ENCODE assay signal across 22 cellular contexts in genomic region chr3:170524072-170524471, GRCh38.
A peak's percentile ranks its signal among the peaks of the same experiment; 100 is the strongest.
DNase-seq lines count a peak whose midpoint lies in the region; FAIRE-seq lines count a peak whose summit lies in the region.
"Had no signal": no experiment of that assay in that cellular context is flagged by ENCODE, and none has a peak within 500 bp of the region (broad histone marks: within the 10 kb centered on the region; RNA-seq: fewer than 3 reads in every experiment).

No MANE protein-coding gene starts in this region.

- peak; percentile 46 for FAIRE-seq in HTR-8/SVneo (lab: Jason Lieb, UNC)
- FAIRE-seq: D721Med, endometrium had no signal

- H3K9me3 Mint-ChIP-seq in activated CD4-positive, alpha-beta T cell treated with anti-CD3 and anti-CD28 coated beads, Interleukin-2, amount 10 ng/mL, durations not matched to agents 24 days and 14 days = no peaks in the 10 kb centered on the region
- H3K9me3 Mint-ChIP-seq: activated naive CD4-positive, alpha-beta T cell treated with anti-CD3 and anti-CD28 coated beads, Interleukin-2, amount 10 ng/mL, durations not matched to agents 7 days and 5 days; activated T-cell treated with anti-CD3 and anti-CD28 coated beads, Interleukin-2, amount 50 U/mL, for 24 hours; neural crest cell; stimulated activated naive CD8-positive, alpha-beta T cell treated with anti-CD3 and anti-CD28 coated beads, Interleukin-15, Interleukin-2, amounts not matched to agents 100 ng/mL and 50 ng/mL, for 24 hours had no signal

- no peak overlapping the region for H3K27ac Mint-ChIP-seq in activated CD4-positive, alpha-beta T cell treated with anti-CD3 and anti-CD28 coated beads, Interleukin-2, amount 10 ng/mL, durations not matched to agents 24 days and 14 days
- H3K27ac Mint-ChIP-seq: activated B cell treated with CpG ODN at 0.5 μM for 24 hours; activated CD8-positive, alpha-beta T cell treated with anti-CD3 and anti-CD28 coated beads, Interleukin-2, amount 10 ng/mL, durations not matched to agents 7 days and 5 days; activated naive CD4-positive, alpha-beta T cell treated with anti-CD3 and anti-CD28 coated beads, Interleukin-2, amount 10 ng/mL, durations not matched to agents 7 days and 5 days; activated T-cell treated with anti-CD3 and anti-CD28 coated beads, Interleukin-2, amount 50 U/mL, for 24 hours; stimulated activated naive CD8-positive, alpha-beta T cell treated with anti-CD3 and anti-CD28 coated beads, Interleukin-15, Interleukin-2, amounts not matched to agents 100 ng/mL and 50 ng/mL, for 24 hours had no signal

- intact Hi-C loops in activated CD4-positive, alpha-beta T cell treated with anti-CD3 and anti-CD28 coated beads, Interleukin-2, amount 10 ng/mL, durations not matched to agents 24 days and 14 days (cut with micrococcal nuclease) = no loop called here

- peak; percentile 57 for DNase-seq in DMS53 (lab: John Stamatoyannopoulos, UW)
- no peak for DNase-seq in DMS53 treated with DMSO at 0.1 percent for 48 hours (lab: John Stamatoyannopoulos, UW; ENCODE audit: unreplicated experiment)
- no peak for DNase-seq in HTR-8/SVneo (ENCODE audit: insufficient read length, low spot score)
- peak; percentile 94 to 96 for DNase-seq in NCI-H446 (lab: John Stamatoyannopoulos, UW)
- peak; percentile 46 for DNase-seq in fibroblast of the conjunctiva (ENCODE audit: low read depth)
- no peak for DNase-seq in stimulated activated CD4-positive, alpha-beta T cell treated with anti-CD3 and anti-CD28 coated beads, Interleukin-4, amount 100 ng/mL, for 1 hour
- DNase-seq in activated CD4-positive, alpha-beta T cell treated with anti-CD3 and anti-CD28 coated beads, Interleukin-2, amount 10 ng/mL, durations not matched to agents 24 days and 14 days = no peak
- DNase-seq in NOMO-1 treated with DMSO at 0.1 percent for 48 hours (lab: John Stamatoyannopoulos, UW; ENCODE audit: unreplicated experiment) = no peak
- DNase-seq: 8988T; activated B cell treated with CpG ODN at 0.5 μM for 24 hours; activated CD8-positive, alpha-beta T cell treated with anti-CD3 and anti-CD28 coated beads, Interleukin-2, amount 10 ng/mL, durations not matched to agents 7 days and 5 days; activated naive CD4-positive, alpha-beta T cell treated with anti-CD3 and anti-CD28 coated beads, Interleukin-2, amount 10 ng/mL, durations not matched to agents 7 days and 5 days; activated T-cell treated with anti-CD3 and anti-CD28 coated beads, Interleukin-2, amount 50 U/mL, for 24 hours; colonic mucosa; gastrocnemius medialis; HCEC 1CT; left cardiac atrium; transverse colon had no signal

- H3K36me3 Mint-ChIP-seq in activated CD4-positive, alpha-beta T cell treated with anti-CD3 and anti-CD28 coated beads, Interleukin-2, amount 10 ng/mL, durations not matched to agents 24 days and 14 days (ENCODE audit: low read depth) = no peaks in the 10 kb centered on the region
- H3K36me3 Mint-ChIP-seq: activated naive CD4-positive, alpha-beta T cell treated with anti-CD3 and anti-CD28 coated beads, Interleukin-2, amount 10 ng/mL, durations not matched to agents 7 days and 5 days had no signal

- H3K4me1 Mint-ChIP-seq in activated CD4-positive, alpha-beta T cell treated with anti-CD3 and anti-CD28 coated beads, Interleukin-2, amount 10 ng/mL, durations not matched to agents 24 days and 14 days = peaks cover 5% of the 10 kb centered on the region
- H3K4me1 Mint-ChIP-seq: activated B cell treated with CpG ODN at 0.5 μM for 24 hours; activated naive CD4-positive, alpha-beta T cell treated with anti-CD3 and anti-CD28 coated beads, Interleukin-2, amount 10 ng/mL, durations not matched to agents 7 days and 5 days; neural crest cell had no signal

- no peak overlapping the region for H3K4me3 Mint-ChIP-seq in activated CD4-positive, alpha-beta T cell treated with anti-CD3 and anti-CD28 coated beads, Interleukin-2, amount 10 ng/mL, durations not matched to agents 24 days and 14 days
- H3K4me3 Mint-ChIP-seq: activated B cell treated with CpG ODN at 0.5 μM for 24 hours; activated CD8-positive, alpha-beta T cell treated with anti-CD3 and anti-CD28 coated beads, Interleukin-2, amount 10 ng/mL, durations not matched to agents 7 days and 5 days; activated naive CD4-positive, alpha-beta T cell treated with anti-CD3 and anti-CD28 coated beads, Interleukin-2, amount 10 ng/mL, durations not matched to agents 7 days and 5 days; activated T-cell treated with anti-CD3 and anti-CD28 coated beads, Interleukin-2, amount 50 U/mL, for 24 hours; neural crest cell; stimulated activated naive CD8-positive, alpha-beta T cell treated with anti-CD3 and anti-CD28 coated beads, Interleukin-15, Interleukin-2, amounts not matched to agents 100 ng/mL and 50 ng/mL, for 24 hours had no signal

- peaks cover 5% of the 10 kb centered on the region for H3K27me3 Mint-ChIP-seq in activated CD4-positive, alpha-beta T cell treated with anti-CD3 and anti-CD28 coated beads, Interleukin-2, amount 10 ng/mL, durations not matched to agents 24 days and 14 days
- H3K27me3 Mint-ChIP-seq: activated B cell treated with CpG ODN at 0.5 μM for 24 hours; activated T-cell treated with anti-CD3 and anti-CD28 coated beads, Interleukin-2, amount 50 U/mL, for 24 hours had no signal

Comparison
In these comparisons a context has a peak if more than half of its experiments do, and no peak if none do; other contexts are left out.
1. DNase-seq: peak in DMS53 (single experiment), NCI-H446 (2 of 2) and fibroblast of the conjunctiva (single experiment); none in DMS53 treated with DMSO at 0.1 percent for 48 hours (single experiment), HTR-8/SVneo (single experiment), stimulated activated CD4-positive, alpha-beta T cell treated with anti-CD3 and anti-CD28 coated beads, Interleukin-4, amount 100 ng/mL, for 1 hour (single experiment), activated CD4-positive, alpha-beta T cell treated with anti-CD3 and anti-CD28 coated beads, Interleukin-2, amount 10 ng/mL, durations not matched to agents 24 days and 14 days (single experiment) and NOMO-1 treated with DMSO at 0.1 percent for 48 hours (single experiment).